Comparison of ENCODE assay signal across 8 cellular contexts in the genomic region with DNA sequence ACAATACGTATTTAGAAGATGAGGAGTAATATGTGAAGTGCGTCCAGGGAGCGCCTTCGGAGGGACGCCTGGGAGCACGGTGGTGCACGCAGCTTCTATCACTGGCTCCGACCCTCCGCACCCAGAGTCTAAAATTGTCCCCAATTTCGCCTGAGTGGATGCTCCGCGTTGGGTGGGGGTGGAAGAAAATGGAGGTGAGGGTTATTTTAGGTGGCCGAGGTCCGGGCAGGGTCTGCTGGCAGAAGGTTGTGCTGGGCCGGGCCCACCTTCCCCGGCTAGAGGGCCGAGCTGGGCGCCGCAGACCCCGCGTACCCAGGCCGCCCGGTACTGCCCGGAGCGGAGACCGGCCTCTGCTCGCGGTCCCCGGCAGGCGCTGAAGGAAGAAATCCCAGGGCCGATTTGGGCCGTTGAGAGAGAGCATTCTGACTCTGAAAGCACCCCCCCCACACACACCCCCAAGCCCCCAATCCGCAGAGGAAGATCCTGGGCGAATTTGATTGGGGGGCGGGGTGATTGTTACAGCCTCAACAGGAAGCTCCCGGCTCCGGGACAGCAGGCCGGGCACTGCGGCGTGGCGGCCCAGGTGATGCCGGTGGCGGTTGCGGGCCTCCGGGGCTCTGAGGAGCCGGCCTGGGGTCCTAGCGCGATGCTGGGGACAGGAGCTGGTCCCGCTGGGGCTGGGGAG. TPM values are rescaled to one million over a fixed set of nuclear protein-coding genes. Genes with fewer than 3 reads are reported as not detected.
DNase-seq lines count a peak whose midpoint lies in the region; ATAC-seq and TF ChIP-seq lines count a peak whose summit lies in the region.

No MANE protein-coding gene starts in this region.

- H2BK15ac ChIP-seq in neuronal stem cell (ENCODE audit: low read length): no peak overlapping the region

- H3K79me1 ChIP-seq in neuronal stem cell (ENCODE audit: low read depth, low read length): peaks cover 25% of the 10 kb centered on the region

- BruUV-seq in Panc1 (replicated peaks; lab: Mats Ljungman, UMichigan): no TSS peak

- TF ChIP-seq CTCF in Panc1 (IDR thresholded peaks at IDR 0.05): no peak

- in situ Hi-C loops in Panc1 (cut with HindIII; ENCODE audit: low pct_unique_long_range_greater_than_20kb, low sequenced_read_pairs): no loop called here

- peak overlapping the region; percentile 91 for H2BK120ac ChIP-seq in neuronal stem cell (ENCODE audit: low read depth, low read length)

- POLR2A ChIA-PET in Panc1 (lab: Charles Lee): interaction anchor here (0.6 to 0.7 kb wide), 3 partner anchors 11 to 519 kb away, joined by 4 to 10 read pairs (median 5); no protein-coding TSS in a partner anchor

- H3K4me1 ChIP-seq in ES-I3 (ENCODE audit: insufficient read depth, low read length): peaks cover 20% of the 10 kb centered on the region
- peaks cover 35% of the 10 kb centered on the region for H3K4me1 ChIP-seq in Panc1 (ENCODE audit: control insufficient read depth, insufficient read depth, low read length)
- peaks cover 33 to 39% of the 10 kb centered on the region in 2 donors for H3K4me1 ChIP-seq in neuronal stem cell (ENCODE audit: control insufficient read depth in 2 of 2, insufficient read depth in 1 of 2, low read depth in 1 of 2, low read length in 2 of 2)

- H4K91ac ChIP-seq in neuronal stem cell (ENCODE audit: low read depth, low read length, poor library complexity): no peak overlapping the region

- DNase-seq in Panc1 (ENCODE audit: low read depth, low spot score) (no peak), epithelial cell of prostate (ENCODE audit: low read depth, low spot score) (no peak), neuronal stem cell (ENCODE audit: low spot score) (no peak), SIG-M5 treated with dmso at 0.1 percent for 504 hours (lab: John Stamatoyannopoulos, UW; ENCODE audit: unreplicated experiment) (no peak), activated gamma-delta T cell treated with Interleukin-2 at 50 U/mL for 16 hours (no peak)

- peak overlapping the region; percentile 99 for H2AK5ac ChIP-seq in neuronal stem cell (ENCODE audit: low read depth, low read length)

- no CpG with 5 or more reads among the region's 49 CpGs for WGBS in neuronal stem cell (ENCODE audit: extremely low coverage in 2 of 2, insufficient read length in 2 of 2, insufficient replicate concordance in 1 of 2), 2 donors

- no peak overlapping the region for H4K8ac ChIP-seq in neuronal stem cell (ENCODE audit: low read depth, low read length)

- H3K27ac ChIP-seq in Panc1 (ENCODE audit: low read length) (peak overlapping the region; percentile 96), epithelial cell of prostate (peak overlapping the region; percentile 73), neuronal stem cell (replicated peaks; ENCODE audit: low read length) (no peak overlapping the region)

- peak overlapping the region; percentile 15 for H3K23ac ChIP-seq in neuronal stem cell (ENCODE audit: low read depth, low read length, poor library complexity)

- H3K36me3 ChIP-seq in ES-I3 (ENCODE audit: insufficient read depth, low read length) (no peaks in the 10 kb centered on the region), Panc1 (ENCODE audit: control insufficient read depth, insufficient read depth, low read length) (no peaks in the 10 kb centered on the region; the same call in 1 of the 2 replicates), neuronal stem cell (replicated peaks in 1 of 2; ENCODE audit: control insufficient read depth in 2 of 2, insufficient read depth in 2 of 2, low read length in 2 of 2) (peaks cover 0 to 18% of the 10 kb centered on the region in 2 donors)

- no peak overlapping the region for H2AFZ ChIP-seq in neuronal stem cell (ENCODE audit: low read length)

- ATAC-seq in Panc1 (peak; percentile 1; the same call in 1 of the 2 replicates), HG03571 (IDR thresholded peaks at IDR 0.05; ENCODE audit: unreplicated experiment) (no peak), HG02623 (IDR thresholded peaks at IDR 0.05; ENCODE audit: unreplicated experiment) (no peak)

- H3K14ac ChIP-seq in neuronal stem cell (ENCODE audit: low read length): peak overlapping the region; percentile 39

- peak overlapping the region; percentile 98 for H3K18ac ChIP-seq in neuronal stem cell (ENCODE audit: low read length)

- H3K27me3 ChIP-seq in Panc1 (ENCODE audit: control insufficient read depth, insufficient read depth, low read length): no peaks in the 10 kb centered on the region
- H3K27me3 ChIP-seq in neuronal stem cell (ENCODE audit: control insufficient read depth in 3 of 3, insufficient read depth in 3 of 3, low read depth in 1 of 3, low read length in 3 of 3): peaks cover 0 to 2% (median 0%) of the 10 kb centered on the region in 3 experiments

- intact Hi-C loops in Panc1 (cut with micrococcal nuclease; ENCODE audit: unreplicated experiment): no loop called here

- no peaks in the 10 kb centered on the region for H3K9me3 ChIP-seq in ES-I3 (ENCODE audit: control insufficient read depth, insufficient read depth, low read length)
- no peaks in the 10 kb centered on the region for H3K9me3 ChIP-seq in Panc1 (ENCODE audit: control insufficient read depth, insufficient read depth, low read depth, low read length)
- no peaks in the 10 kb centered on the region for H3K9me3 ChIP-seq in neuronal stem cell (replicated peaks in 1 of 2; ENCODE audit: control insufficient read depth in 2 of 2, insufficient read depth in 1 of 2, low read depth in 1 of 2, low read length in 2 of 2)

- H3K4me2 ChIP-seq in neuronal stem cell (ENCODE audit: insufficient read depth, low read length, poor library complexity, severe bottlenecking): peak overlapping the region; percentile 97

- H2BK12ac ChIP-seq in neuronal stem cell (ENCODE audit: low read length): peak overlapping the region; percentile 33

- H3K4me3 ChIP-seq in Panc1 (ENCODE audit: low read depth in 2 of 2, low read length in 2 of 2) (peak overlapping the region; percentile 78 to 83), neuronal stem cell (ENCODE audit: low read length in 2 of 2) (peak overlapping the region; percentile 83 to 87)

- CTCF ChIA-PET in Panc1 (lab: Charles Lee): interaction anchor here (0.6 to 1.0 kb wide), 2 partner anchors 106 to 139 kb away, joined by 4 to 6 read pairs; no protein-coding TSS in a partner anchor

- peak overlapping the region; percentile 82 for H2BK5ac ChIP-seq in neuronal stem cell (ENCODE audit: low read length)

- no peak overlapping the region for H3K4ac ChIP-seq in neuronal stem cell (ENCODE audit: low read length)

- H3K9ac ChIP-seq in ES-I3 (ENCODE audit: low read depth, low read length) (peak overlapping the region; percentile 70; the same call in 1 of the 2 replicates), neuronal stem cell (ENCODE audit: low read depth, low read length, poor library complexity) (peak overlapping the region; percentile 88)

RNA-seq across cellular contexts. Expression of a gene that starts 3.1 kb away (rescaled TPM):
- 77.4 TPM for total RNA-seq in Panc1 (2021; ENCODE audit: unreplicated experiment)
- polyA plus RNA-seq in Panc1 (2012; ENCODE audit: insufficient read length): 129 TPM
- 15.9 TPM for polyA plus RNA-seq in neuronal stem cell (2013, experiment 1 of 2)
- 17.5 TPM for polyA plus RNA-seq in neuronal stem cell (2013, experiment 2 of 2)
